ENCODE assay signal across 2 cellular contexts in the genomic region with DNA sequence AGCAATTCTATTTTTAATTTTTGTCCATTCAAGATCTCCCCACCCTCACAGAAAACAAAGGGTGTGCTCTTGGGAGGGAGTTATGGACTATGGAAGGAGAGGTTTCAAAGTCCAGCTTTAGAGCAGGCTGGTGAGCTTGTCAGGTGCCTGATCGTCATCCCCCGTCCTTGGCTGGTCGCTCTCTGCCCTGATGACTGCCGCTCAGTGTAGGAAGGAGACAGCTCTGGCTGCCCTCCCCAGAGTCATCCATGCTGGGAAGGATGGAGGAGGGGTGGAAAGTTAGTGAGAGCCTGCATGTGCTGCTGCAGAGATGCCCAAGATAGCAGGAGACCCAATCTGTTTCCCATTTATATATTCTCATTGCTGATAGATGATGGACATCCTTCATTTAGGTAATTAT.
TF ChIP-seq lines count a peak whose summit lies in the region.

No MANE protein-coding gene starts in this region.

TF ChIP-seq in IMR-90, 13 proteins besides CTCF, POLR2A, EP300 and RAD21:
- TF ChIP-seq RFX5 (IDR thresholded peaks at IDR 0.05; ENCODE audit: low read depth, low read length), result no peak
- no peak for TF ChIP-seq NFE2L2 (IDR thresholded peaks at IDR 0.05; ENCODE audit: low read depth, low read length)
- no peak for TF ChIP-seq MXI1 (IDR thresholded peaks at IDR 0.05; ENCODE audit: borderline replicate concordance, low read depth, low read length)
- no peak for TF ChIP-seq MAFK (IDR thresholded peaks at IDR 0.05; ENCODE audit: low read depth, low read length)
- no peak for TF ChIP-seq FOS (IDR thresholded peaks at IDR 0.05; ENCODE audit: low read depth, low read length)
TF ChIP-seq in IMR-90: peak in this region for 0.

TF ChIP-seq in H1, 55 proteins besides CTCF, POLR2A, EP300 and RAD21:
- TF ChIP-seq SP4 (IDR thresholded peaks at IDR 0.05; ENCODE audit: low read length), result no peak
- TF ChIP-seq SP2 (IDR thresholded peaks at IDR 0.05; ENCODE audit: low read length), result no peak
- TF ChIP-seq RNF2 (IDR thresholded peaks at IDR 0.05; ENCODE audit: borderline replicate concordance, low read depth, low read length, missing control alignments, poor library complexity, severe bottlenecking), result no peak
- no peak for TF ChIP-seq KDM4A (IDR thresholded peaks at IDR 0.05; ENCODE audit: low read depth, low read length, severe bottlenecking)
- TF ChIP-seq CHD1 (IDR thresholded peaks at IDR 0.05; ENCODE audit: low read depth, low read length), result no peak
- no peak for TF ChIP-seq RFX5 (IDR thresholded peaks at IDR 0.05; ENCODE audit: borderline replicate concordance, low read depth, low read length)
- no peak for TF ChIP-seq KDM5A (IDR thresholded peaks at IDR 0.05; ENCODE audit: low read length)
- TF ChIP-seq TBP (IDR thresholded peaks at IDR 0.05; ENCODE audit: low read depth, low read length), result no peak
- no peak for TF ChIP-seq YY1 (IDR thresholded peaks at IDR 0.05; ENCODE audit: low read depth, low read length)
- TF ChIP-seq CBX5 (IDR thresholded peaks at IDR 0.05; ENCODE audit: low read depth, low read length), result no peak
- no peak for TF ChIP-seq TEAD4 (IDR thresholded peaks at IDR 0.05; ENCODE audit: low read depth, low read length)
- no peak for TF ChIP-seq TAF7 (optimal IDR thresholded peaks at IDR 0.05; ENCODE audit: borderline replicate concordance, low read depth, low read length)
- no peak for TF ChIP-seq RBBP5 (IDR thresholded peaks at IDR 0.05; ENCODE audit: borderline replicate concordance, low read depth, low read length)
- no peak for TF ChIP-seq TAF1 (IDR thresholded peaks at IDR 0.05; ENCODE audit: low read depth, low read length)
- no peak for TF ChIP-seq CBX8 (IDR thresholded peaks at IDR 0.05; ENCODE audit: borderline replicate concordance, low read depth, low read length)
- TF ChIP-seq NRF1 (IDR thresholded peaks at IDR 0.05; ENCODE audit: low read depth, low read length), result no peak
- no peak for TF ChIP-seq GABPA (IDR thresholded peaks at IDR 0.05; ENCODE audit: borderline replicate concordance, insufficient read depth, low read length)
